7 cellular contexts compared by ENCODE assay signal in genomic region chr19:38409631-38410133, GRCh38.
DNase-seq lines count a peak whose midpoint lies in the region; ATAC-seq lines count a peak whose summit lies in the region.
"Had no signal": no experiment of that assay in that cellular context is flagged by ENCODE, and none has a peak within 500 bp of the region (broad histone marks: within the 10 kb centered on the region; RNA-seq: fewer than 3 reads in every experiment).

No MANE protein-coding gene starts in this region.

- DNase-seq in NCI-H226 (peak; percentile 48), hepatic stellate cell (ENCODE audit: low spot score) (peak; percentile 50), DMS114 treated with DMSO at 0.1 percent for 48 hours (lab: John Stamatoyannopoulos, UW; ENCODE audit: unreplicated experiment) (no peak)
- DNase-seq: cerebellar nuclear complex; NCI-H1048; stimulated activated naive CD4-positive, alpha-beta T cell had no signal

- no peak for ATAC-seq in GM18873 (IDR thresholded peaks at IDR 0.05; ENCODE audit: low FRiP score, unreplicated experiment)
